8 cellular contexts compared by ENCODE assay signal in genomic region chr15:89143503-89144162, GRCh38. TPM values are rescaled to one million over a fixed set of nuclear protein-coding genes. Genes with fewer than 3 reads are reported as not detected.
DNase-seq lines count a peak whose midpoint lies in the region; ATAC-seq and TF ChIP-seq lines count a peak whose summit lies in the region.

No MANE protein-coding gene starts in this region.

- no peaks in the 10 kb centered on the region for H3K27me3 Mint-ChIP-seq in activated naive CD8-positive, alpha-beta T cell treated with anti-CD3 and anti-CD28 coated beads, Interleukin-2, amount 50 U/mL, for 24 hours
- no peaks in the 10 kb centered on the region for H3K27me3 Mint-ChIP-seq in activated T-helper 2 cell treated with anti-CD3 and anti-CD28 coated beads, Interferon-gamma antibody, Interleukin-2, Interleukin-4, amounts not matched to agents 10 μg/mL and 5 μg/mL and 100 μg/mL, durations not matched to agents 14 hours and 24 hours and 36 hours (ENCODE audit: low read depth)

- peaks cover 18% of the 10 kb centered on the region for H3K36me3 Mint-ChIP-seq in activated naive CD8-positive, alpha-beta T cell treated with anti-CD3 and anti-CD28 coated beads, Interleukin-2, amount 50 U/mL, for 24 hours (ENCODE audit: low read depth)
- H3K36me3 Mint-ChIP-seq in activated T-helper 2 cell treated with anti-CD3 and anti-CD28 coated beads, Interferon-gamma antibody, Interleukin-2, Interleukin-4, amounts not matched to agents 10 μg/mL and 5 μg/mL and 100 μg/mL, durations not matched to agents 14 hours and 24 hours and 36 hours (ENCODE audit: low read depth): peaks cover 17% of the 10 kb centered on the region

- peak; percentile 85 for ATAC-seq in activated naive CD8-positive, alpha-beta T cell treated with anti-CD3 and anti-CD28 coated beads, Interleukin-2, amount 50 U/mL, for 24 hours
- peak; percentile 17 to 57 for ATAC-seq in lower lobe of right lung

- peaks cover 59% of the 10 kb centered on the region for H3K4me1 ChIP-seq in lower lobe of right lung

- H3K27ac ChIP-seq in lower lobe of right lung: peak overlapping the region; percentile 15

- intact Hi-C loops in lower lobe of right lung (cut with DNase I): no loop called here
- intact Hi-C loops in activated T-helper 2 cell treated with anti-CD3 and anti-CD28 coated beads, Interferon-gamma antibody, Interleukin-2, Interleukin-4, amounts not matched to agents 10 μg/mL and 5 μg/mL and 100 μg/mL, durations not matched to agents 14 hours and 24 hours and 36 hours (cut with micrococcal nuclease): loop anchor here (1.0 to 5.0 kb wide), 3 partner anchors 24 to 61 kb away; no protein-coding TSS in a partner anchor

- H3K27me3 ChIP-seq in lower lobe of right lung (ENCODE audit: low read depth): no peaks in the 10 kb centered on the region

- H3K9me3 ChIP-seq in lower lobe of right lung: no peaks in the 10 kb centered on the region

- TF ChIP-seq CTCF in lower lobe of right lung (IDR thresholded peaks at IDR 0.05): no peak

- peak overlapping the region; percentile 77 for H3K27ac Mint-ChIP-seq in activated naive CD8-positive, alpha-beta T cell treated with anti-CD3 and anti-CD28 coated beads, Interleukin-2, amount 50 U/mL, for 24 hours
- no peak overlapping the region for H3K27ac Mint-ChIP-seq in activated T-helper 2 cell treated with anti-CD3 and anti-CD28 coated beads, Interferon-gamma antibody, Interleukin-2, Interleukin-4, amounts not matched to agents 10 μg/mL and 5 μg/mL and 100 μg/mL, durations not matched to agents 14 hours and 24 hours and 36 hours

- H3K9me3 Mint-ChIP-seq in activated naive CD8-positive, alpha-beta T cell treated with anti-CD3 and anti-CD28 coated beads, Interleukin-2, amount 50 U/mL, for 24 hours: no peaks in the 10 kb centered on the region
- no peaks in the 10 kb centered on the region for H3K9me3 Mint-ChIP-seq in activated T-helper 2 cell treated with anti-CD3 and anti-CD28 coated beads, Interferon-gamma antibody, Interleukin-2, Interleukin-4, amounts not matched to agents 10 μg/mL and 5 μg/mL and 100 μg/mL, durations not matched to agents 14 hours and 24 hours and 36 hours

- no peak overlapping the region for H3K4me3 ChIP-seq in lower lobe of right lung

- no peak for TF ChIP-seq RAD21 in Ishikawa (IDR thresholded peaks at IDR 0.05; ENCODE audit: low read depth)

- H3K4me1 Mint-ChIP-seq in activated naive CD8-positive, alpha-beta T cell treated with anti-CD3 and anti-CD28 coated beads, Interleukin-2, amount 50 U/mL, for 24 hours: peaks cover 41% of the 10 kb centered on the region
- peaks cover 29% of the 10 kb centered on the region for H3K4me1 Mint-ChIP-seq in activated T-helper 2 cell treated with anti-CD3 and anti-CD28 coated beads, Interferon-gamma antibody, Interleukin-2, Interleukin-4, amounts not matched to agents 10 μg/mL and 5 μg/mL and 100 μg/mL, durations not matched to agents 14 hours and 24 hours and 36 hours (ENCODE audit: low read depth)

- H3K36me3 ChIP-seq in lower lobe of right lung: peaks cover 5% of the 10 kb centered on the region

- DNase-seq in COR-L47 (lab: John Stamatoyannopoulos, UW) (peak; percentile 30), lower lobe of right lung (no peak), cerebellum (ENCODE audit: low spot score) (no peak), epidermal melanocyte (ENCODE audit: insufficient read length, low spot score) (no peak), GDM1 (lab: John Stamatoyannopoulos, UW) (no peak)
- DNase-seq in activated naive CD8-positive, alpha-beta T cell treated with anti-CD3 and anti-CD28 coated beads, Interleukin-2, amount 50 U/mL, for 24 hours: no peak
- DNase-seq in activated T-helper 2 cell treated with anti-CD3 and anti-CD28 coated beads, Interferon-gamma antibody, Interleukin-2, Interleukin-4, amounts not matched to agents 10 μg/mL and 5 μg/mL and 100 μg/mL, durations not matched to agents 14 hours and 24 hours and 36 hours (ENCODE audit: low spot score): no peak

- no peak for TF ChIP-seq EP300 in Ishikawa (IDR thresholded peaks at IDR 0.05; ENCODE audit: borderline replicate concordance)

- H3K4me3 Mint-ChIP-seq in activated naive CD8-positive, alpha-beta T cell treated with anti-CD3 and anti-CD28 coated beads, Interleukin-2, amount 50 U/mL, for 24 hours: no peak overlapping the region
- H3K4me3 Mint-ChIP-seq in activated T-helper 2 cell treated with anti-CD3 and anti-CD28 coated beads, Interferon-gamma antibody, Interleukin-2, Interleukin-4, amounts not matched to agents 10 μg/mL and 5 μg/mL and 100 μg/mL, durations not matched to agents 14 hours and 24 hours and 36 hours (ENCODE audit: low read depth): no peak overlapping the region

TF ChIP-seq in Ishikawa, 13 proteins besides CTCF, POLR2A, EP300 and RAD21:
- TF ChIP-seq NFIC (IDR thresholded peaks at IDR 0.05): peak; percentile 48
- TF ChIP-seq CEBPB (IDR thresholded peaks at IDR 0.05): no peak

RNA-seq across cellular contexts. Expression of gene ABHD2, which starts 55.4 kb away (rescaled TPM):
- 202 TPM for total RNA-seq in lower lobe of right lung
- 67.1 TPM for total RNA-seq in cerebellum
- total RNA-seq in activated T-helper 2 cell treated with anti-CD3 and anti-CD28 coated beads, Interferon-gamma antibody, Interleukin-2, Interleukin-4, amounts not matched to agents 10 μg/mL and 5 μg/mL and 100 μg/mL, durations not matched to agents 14 hours and 24 hours and 36 hours: 57.2 and 59.3 TPM in 2 replicates
